ENCODE assay signal across 1 cellular context in the genomic region with DNA sequence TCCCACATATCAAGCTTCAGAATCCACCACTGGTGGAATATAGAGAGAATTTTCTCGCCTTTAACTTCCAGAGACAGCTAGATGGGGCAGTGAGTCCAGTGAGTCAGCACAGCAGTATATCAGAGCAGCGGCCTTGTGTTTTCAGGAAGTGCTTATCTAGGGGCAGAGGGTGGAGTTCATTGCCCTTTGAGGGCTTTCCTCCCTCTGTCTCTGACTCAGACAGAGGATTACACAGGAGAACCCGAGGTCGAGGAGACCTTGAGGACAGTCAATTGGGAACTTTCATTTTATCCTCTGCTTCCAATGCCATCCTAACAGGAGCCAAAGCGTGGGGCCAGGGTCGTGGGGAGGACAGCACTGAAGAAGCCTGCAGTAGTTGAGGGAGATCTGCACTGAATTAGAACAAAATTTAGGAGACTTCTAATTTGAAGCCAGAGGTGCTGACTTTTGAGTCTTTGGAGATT.
TF ChIP-seq lines count a peak whose summit lies in the region.

No MANE protein-coding gene starts in this region.

TF ChIP-seq in HepG2, 621 proteins besides CTCF, POLR2A, EP300 and RAD21 (continued from another document and continues in another):
- TF ChIP-seq, protein P1, sequence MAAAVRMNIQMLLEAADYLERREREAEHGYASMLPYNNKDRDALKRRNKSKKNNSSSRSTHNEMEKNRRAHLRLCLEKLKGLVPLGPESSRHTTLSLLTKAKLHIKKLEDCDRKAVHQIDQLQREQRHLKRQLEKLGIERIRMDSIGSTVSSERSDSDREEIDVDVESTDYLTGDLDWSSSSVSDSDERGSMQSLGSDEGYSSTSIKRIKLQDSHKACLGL (CRISPR knock-in tag; IDR thresholded peaks at IDR 0.05), result no peak
- TF ChIP-seq NPAS2 (CRISPR knock-in tag; IDR thresholded peaks at IDR 0.05; ENCODE audit: borderline replicate concordance), result no peak
- no peak for TF ChIP-seq ATF7-NPFF (CRISPR knock-in tag; IDR thresholded peaks at IDR 0.05; ENCODE audit: low read depth)
- TF ChIP-seq SAFB2 (CRISPR knock-in tag; IDR thresholded peaks at IDR 0.05; ENCODE audit: borderline replicate concordance, low read depth), result no peak
- TF ChIP-seq, protein P2, sequence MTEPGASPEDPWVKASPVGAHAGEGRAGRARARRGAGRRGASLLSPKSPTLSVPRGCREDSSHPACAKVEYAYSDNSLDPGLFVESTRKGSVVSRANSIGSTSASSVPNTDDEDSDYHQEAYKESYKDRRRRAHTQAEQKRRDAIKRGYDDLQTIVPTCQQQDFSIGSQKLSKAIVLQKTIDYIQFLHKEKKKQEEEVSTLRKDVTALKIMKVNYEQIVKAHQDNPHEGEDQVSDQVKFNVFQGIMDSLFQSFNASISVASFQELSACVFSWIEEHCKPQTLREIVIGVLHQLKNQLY (CRISPR knock-in tag; IDR thresholded peaks at IDR 0.05), result peak; percentile 54; the same call in 1 of the 2 replicates
- TF ChIP-seq, protein P3, sequence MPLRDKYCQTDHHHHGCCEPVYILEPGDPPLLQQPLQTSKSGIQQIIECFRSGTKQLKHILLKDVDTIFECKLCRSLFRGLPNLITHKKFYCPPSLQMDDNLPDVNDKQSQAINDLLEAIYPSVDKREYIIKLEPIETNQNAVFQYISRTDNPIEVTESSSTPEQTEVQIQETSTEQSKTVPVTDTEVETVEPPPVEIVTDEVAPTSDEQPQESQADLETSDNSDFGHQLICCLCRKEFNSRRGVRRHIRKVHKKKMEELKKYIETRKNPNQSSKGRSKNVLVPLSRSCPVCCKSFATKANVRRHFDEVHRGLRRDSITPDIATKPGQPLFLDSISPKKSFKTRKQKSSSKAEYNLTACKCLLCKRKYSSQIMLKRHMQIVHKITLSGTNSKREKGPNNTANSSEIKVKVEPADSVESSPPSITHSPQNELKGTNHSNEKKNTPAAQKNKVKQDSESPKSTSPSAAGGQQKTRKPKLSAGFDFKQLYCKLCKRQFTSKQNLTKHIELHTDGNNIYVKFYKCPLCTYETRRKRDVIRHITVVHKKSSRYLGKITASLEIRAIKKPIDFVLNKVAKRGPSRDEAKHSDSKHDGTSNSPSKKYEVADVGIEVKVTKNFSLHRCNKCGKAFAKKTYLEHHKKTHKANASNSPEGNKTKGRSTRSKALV (CRISPR knock-in tag; IDR thresholded peaks at IDR 0.05), result no peak
- TF ChIP-seq REPIN1 (CRISPR knock-in tag; IDR thresholded peaks at IDR 0.05; ENCODE audit: borderline replicate concordance, low read depth), result peak; percentile 23; the same call in 1 of the 2 replicates
- no peak for TF ChIP-seq ZNF552 (CRISPR knock-in tag; IDR thresholded peaks at IDR 0.05; ENCODE audit: borderline replicate concordance)
- TF ChIP-seq ZNF350 (CRISPR knock-in tag; IDR thresholded peaks at IDR 0.05; ENCODE audit: borderline replicate concordance, low read depth), result peak; percentile 67; the same call in 1 of the 2 replicates
- no peak; the same call in 1 of the 2 replicates for TF ChIP-seq AHR (CRISPR knock-in tag; IDR thresholded peaks at IDR 0.05)
- peak; percentile 24 for TF ChIP-seq YY1 (IDR thresholded peaks at IDR 0.05; ENCODE audit: insufficient read depth, insufficient replicate concordance, low read depth, low read length)
- TF ChIP-seq BHLHE40 (IDR thresholded peaks at IDR 0.05; ENCODE audit: low read length), result no peak
- TF ChIP-seq TOPORS (CRISPR knock-in tag; IDR thresholded peaks at IDR 0.05), result no peak
- TF ChIP-seq ZNF556 (CRISPR knock-in tag; IDR thresholded peaks at IDR 0.05; ENCODE audit: borderline replicate concordance), result no peak
- TF ChIP-seq, protein P4, sequence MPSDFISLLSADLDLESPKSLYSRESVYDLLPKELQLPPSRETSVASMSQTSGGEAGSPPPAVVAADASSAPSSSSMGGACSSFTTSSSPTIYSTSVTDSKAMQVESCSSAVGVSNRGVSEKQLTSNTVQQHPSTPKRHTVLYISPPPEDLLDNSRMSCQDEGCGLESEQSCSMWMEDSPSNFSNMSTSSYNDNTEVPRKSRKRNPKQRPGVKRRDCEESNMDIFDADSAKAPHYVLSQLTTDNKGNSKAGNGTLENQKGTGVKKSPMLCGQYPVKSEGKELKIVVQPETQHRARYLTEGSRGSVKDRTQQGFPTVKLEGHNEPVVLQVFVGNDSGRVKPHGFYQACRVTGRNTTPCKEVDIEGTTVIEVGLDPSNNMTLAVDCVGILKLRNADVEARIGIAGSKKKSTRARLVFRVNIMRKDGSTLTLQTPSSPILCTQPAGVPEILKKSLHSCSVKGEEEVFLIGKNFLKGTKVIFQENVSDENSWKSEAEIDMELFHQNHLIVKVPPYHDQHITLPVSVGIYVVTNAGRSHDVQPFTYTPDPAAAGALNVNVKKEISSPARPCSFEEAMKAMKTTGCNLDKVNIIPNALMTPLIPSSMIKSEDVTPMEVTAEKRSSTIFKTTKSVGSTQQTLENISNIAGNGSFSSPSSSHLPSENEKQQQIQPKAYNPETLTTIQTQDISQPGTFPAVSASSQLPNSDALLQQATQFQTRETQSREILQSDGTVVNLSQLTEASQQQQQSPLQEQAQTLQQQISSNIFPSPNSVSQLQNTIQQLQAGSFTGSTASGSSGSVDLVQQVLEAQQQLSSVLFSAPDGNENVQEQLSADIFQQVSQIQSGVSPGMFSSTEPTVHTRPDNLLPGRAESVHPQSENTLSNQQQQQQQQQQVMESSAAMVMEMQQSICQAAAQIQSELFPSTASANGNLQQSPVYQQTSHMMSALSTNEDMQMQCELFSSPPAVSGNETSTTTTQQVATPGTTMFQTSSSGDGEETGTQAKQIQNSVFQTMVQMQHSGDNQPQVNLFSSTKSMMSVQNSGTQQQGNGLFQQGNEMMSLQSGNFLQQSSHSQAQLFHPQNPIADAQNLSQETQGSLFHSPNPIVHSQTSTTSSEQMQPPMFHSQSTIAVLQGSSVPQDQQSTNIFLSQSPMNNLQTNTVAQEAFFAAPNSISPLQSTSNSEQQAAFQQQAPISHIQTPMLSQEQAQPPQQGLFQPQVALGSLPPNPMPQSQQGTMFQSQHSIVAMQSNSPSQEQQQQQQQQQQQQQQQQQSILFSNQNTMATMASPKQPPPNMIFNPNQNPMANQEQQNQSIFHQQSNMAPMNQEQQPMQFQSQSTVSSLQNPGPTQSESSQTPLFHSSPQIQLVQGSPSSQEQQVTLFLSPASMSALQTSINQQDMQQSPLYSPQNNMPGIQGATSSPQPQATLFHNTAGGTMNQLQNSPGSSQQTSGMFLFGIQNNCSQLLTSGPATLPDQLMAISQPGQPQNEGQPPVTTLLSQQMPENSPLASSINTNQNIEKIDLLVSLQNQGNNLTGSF (CRISPR knock-in tag; IDR thresholded peaks at IDR 0.05), result no peak
- TF ChIP-seq ZBTB38 (CRISPR knock-in tag; IDR thresholded peaks at IDR 0.05), result no peak
- peak; percentile 85 for TF ChIP-seq POGZ (CRISPR knock-in tag; IDR thresholded peaks at IDR 0.05)
- TF ChIP-seq ZNF205 (CRISPR knock-in tag; IDR thresholded peaks at IDR 0.05), result peak; percentile 83
- TF ChIP-seq, protein P5, sequence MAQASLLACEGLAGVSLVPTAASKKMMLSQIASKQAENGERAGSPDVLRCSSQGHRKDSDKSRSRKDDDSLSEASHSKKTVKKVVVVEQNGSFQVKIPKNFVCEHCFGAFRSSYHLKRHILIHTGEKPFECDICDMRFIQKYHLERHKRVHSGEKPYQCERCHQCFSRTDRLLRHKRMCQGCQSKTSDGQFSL (CRISPR knock-in tag; IDR thresholded peaks at IDR 0.05), result no peak
- no peak for TF ChIP-seq ZNF253 (CRISPR knock-in tag; IDR thresholded peaks at IDR 0.05; ENCODE audit: borderline replicate concordance)
- peak; percentile 74 for TF ChIP-seq ZNF124 (CRISPR knock-in tag; IDR thresholded peaks at IDR 0.05)
- no peak for TF ChIP-seq SUZ12 (IDR thresholded peaks at IDR 0.05; ENCODE audit: low read depth, low read length)
- no peak for TF ChIP-seq ZNF354B (CRISPR knock-in tag; IDR thresholded peaks at IDR 0.05)
- TF ChIP-seq ZNF607 (CRISPR knock-in tag; IDR thresholded peaks at IDR 0.05; ENCODE audit: borderline replicate concordance), result no peak; the same call in 1 of the 2 replicates
- TF ChIP-seq EED (CRISPR knock-in tag; IDR thresholded peaks at IDR 0.05), result no peak
- no peak for TF ChIP-seq ZNF569 (CRISPR knock-in tag; IDR thresholded peaks at IDR 0.05; ENCODE audit: borderline replicate concordance)
- TF ChIP-seq ADNP (CRISPR knock-in tag; IDR thresholded peaks at IDR 0.05), result no peak
- TF ChIP-seq, protein P6, sequence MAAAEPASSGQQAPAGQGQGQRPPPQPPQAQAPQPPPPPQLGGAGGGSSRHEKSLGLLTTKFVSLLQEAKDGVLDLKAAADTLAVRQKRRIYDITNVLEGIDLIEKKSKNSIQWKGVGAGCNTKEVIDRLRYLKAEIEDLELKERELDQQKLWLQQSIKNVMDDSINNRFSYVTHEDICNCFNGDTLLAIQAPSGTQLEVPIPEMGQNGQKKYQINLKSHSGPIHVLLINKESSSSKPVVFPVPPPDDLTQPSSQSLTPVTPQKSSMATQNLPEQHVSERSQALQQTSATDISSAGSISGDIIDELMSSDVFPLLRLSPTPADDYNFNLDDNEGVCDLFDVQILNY (CRISPR knock-in tag; conservative IDR thresholded peaks at IDR 0.05), result no peak
- TF ChIP-seq ZSCAN25 (CRISPR knock-in tag; IDR thresholded peaks at IDR 0.05), result no peak
- TF ChIP-seq, protein P7, sequence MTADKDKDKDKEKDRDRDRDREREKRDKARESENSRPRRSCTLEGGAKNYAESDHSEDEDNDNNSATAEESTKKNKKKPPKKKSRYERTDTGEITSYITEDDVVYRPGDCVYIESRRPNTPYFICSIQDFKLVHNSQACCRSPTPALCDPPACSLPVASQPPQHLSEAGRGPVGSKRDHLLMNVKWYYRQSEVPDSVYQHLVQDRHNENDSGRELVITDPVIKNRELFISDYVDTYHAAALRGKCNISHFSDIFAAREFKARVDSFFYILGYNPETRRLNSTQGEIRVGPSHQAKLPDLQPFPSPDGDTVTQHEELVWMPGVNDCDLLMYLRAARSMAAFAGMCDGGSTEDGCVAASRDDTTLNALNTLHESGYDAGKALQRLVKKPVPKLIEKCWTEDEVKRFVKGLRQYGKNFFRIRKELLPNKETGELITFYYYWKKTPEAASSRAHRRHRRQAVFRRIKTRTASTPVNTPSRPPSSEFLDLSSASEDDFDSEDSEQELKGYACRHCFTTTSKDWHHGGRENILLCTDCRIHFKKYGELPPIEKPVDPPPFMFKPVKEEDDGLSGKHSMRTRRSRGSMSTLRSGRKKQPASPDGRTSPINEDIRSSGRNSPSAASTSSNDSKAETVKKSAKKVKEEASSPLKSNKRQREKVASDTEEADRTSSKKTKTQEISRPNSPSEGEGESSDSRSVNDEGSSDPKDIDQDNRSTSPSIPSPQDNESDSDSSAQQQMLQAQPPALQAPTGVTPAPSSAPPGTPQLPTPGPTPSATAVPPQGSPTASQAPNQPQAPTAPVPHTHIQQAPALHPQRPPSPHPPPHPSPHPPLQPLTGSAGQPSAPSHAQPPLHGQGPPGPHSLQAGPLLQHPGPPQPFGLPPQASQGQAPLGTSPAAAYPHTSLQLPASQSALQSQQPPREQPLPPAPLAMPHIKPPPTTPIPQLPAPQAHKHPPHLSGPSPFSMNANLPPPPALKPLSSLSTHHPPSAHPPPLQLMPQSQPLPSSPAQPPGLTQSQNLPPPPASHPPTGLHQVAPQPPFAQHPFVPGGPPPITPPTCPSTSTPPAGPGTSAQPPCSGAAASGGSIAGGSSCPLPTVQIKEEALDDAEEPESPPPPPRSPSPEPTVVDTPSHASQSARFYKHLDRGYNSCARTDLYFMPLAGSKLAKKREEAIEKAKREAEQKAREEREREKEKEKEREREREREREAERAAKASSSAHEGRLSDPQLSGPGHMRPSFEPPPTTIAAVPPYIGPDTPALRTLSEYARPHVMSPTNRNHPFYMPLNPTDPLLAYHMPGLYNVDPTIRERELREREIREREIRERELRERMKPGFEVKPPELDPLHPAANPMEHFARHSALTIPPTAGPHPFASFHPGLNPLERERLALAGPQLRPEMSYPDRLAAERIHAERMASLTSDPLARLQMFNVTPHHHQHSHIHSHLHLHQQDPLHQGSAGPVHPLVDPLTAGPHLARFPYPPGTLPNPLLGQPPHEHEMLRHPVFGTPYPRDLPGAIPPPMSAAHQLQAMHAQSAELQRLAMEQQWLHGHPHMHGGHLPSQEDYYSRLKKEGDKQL (CRISPR knock-in tag; IDR thresholded peaks at IDR 0.05; ENCODE audit: low read depth), result peak; percentile 82
- no peak for TF ChIP-seq HOXA7 (CRISPR knock-in tag; IDR thresholded peaks at IDR 0.05)
- no peak for TF ChIP-seq HOXA9 (CRISPR knock-in tag; IDR thresholded peaks at IDR 0.05; ENCODE audit: borderline replicate concordance)
- TF ChIP-seq ZNF891 (CRISPR knock-in tag; IDR thresholded peaks at IDR 0.05), result no peak
- no peak for TF ChIP-seq ZFP37 (CRISPR knock-in tag; IDR thresholded peaks at IDR 0.05; ENCODE audit: borderline replicate concordance)
- TF ChIP-seq PPARG (CRISPR knock-in tag; conservative IDR thresholded peaks at IDR 0.05), result peak; percentile 86
- TF ChIP-seq, protein P8, sequence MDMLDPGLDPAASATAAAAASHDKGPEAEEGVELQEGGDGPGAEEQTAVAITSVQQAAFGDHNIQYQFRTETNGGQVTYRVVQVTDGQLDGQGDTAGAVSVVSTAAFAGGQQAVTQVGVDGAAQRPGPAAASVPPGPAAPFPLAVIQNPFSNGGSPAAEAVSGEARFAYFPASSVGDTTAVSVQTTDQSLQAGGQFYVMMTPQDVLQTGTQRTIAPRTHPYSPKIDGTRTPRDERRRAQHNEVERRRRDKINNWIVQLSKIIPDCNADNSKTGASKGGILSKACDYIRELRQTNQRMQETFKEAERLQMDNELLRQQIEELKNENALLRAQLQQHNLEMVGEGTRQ (IDR thresholded peaks at IDR 0.05; ENCODE audit: low read depth, low read length), result no peak
- TF ChIP-seq, protein P8 (CRISPR knock-in tag; IDR thresholded peaks at IDR 0.05; ENCODE audit: borderline replicate concordance), result no peak; the same call in 1 of the 2 replicates
- TF ChIP-seq HOXA5 (CRISPR knock-in tag; IDR thresholded peaks at IDR 0.05), result no peak
- no peak for TF ChIP-seq NONO (IDR thresholded peaks at IDR 0.05)
- peak; percentile 70; the same call in 1 of the 2 replicates for TF ChIP-seq NONO (CRISPR knock-in tag; conservative IDR thresholded peaks at IDR 0.05)
- TF ChIP-seq ZNF816 (CRISPR knock-in tag; IDR thresholded peaks at IDR 0.05; ENCODE audit: borderline replicate concordance), result no peak; the same call in 1 of the 2 replicates
- TF ChIP-seq, protein P9, sequence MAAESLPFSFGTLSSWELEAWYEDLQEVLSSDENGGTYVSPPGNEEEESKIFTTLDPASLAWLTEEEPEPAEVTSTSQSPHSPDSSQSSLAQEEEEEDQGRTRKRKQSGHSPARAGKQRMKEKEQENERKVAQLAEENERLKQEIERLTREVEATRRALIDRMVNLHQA (CRISPR knock-in tag; IDR thresholded peaks at IDR 0.05), result no peak
- TF ChIP-seq ZNF234 (CRISPR knock-in tag; conservative IDR thresholded peaks at IDR 0.05), result no peak
